Comparison of ENCODE assay signal across 8 cellular contexts in the genomic region with DNA sequence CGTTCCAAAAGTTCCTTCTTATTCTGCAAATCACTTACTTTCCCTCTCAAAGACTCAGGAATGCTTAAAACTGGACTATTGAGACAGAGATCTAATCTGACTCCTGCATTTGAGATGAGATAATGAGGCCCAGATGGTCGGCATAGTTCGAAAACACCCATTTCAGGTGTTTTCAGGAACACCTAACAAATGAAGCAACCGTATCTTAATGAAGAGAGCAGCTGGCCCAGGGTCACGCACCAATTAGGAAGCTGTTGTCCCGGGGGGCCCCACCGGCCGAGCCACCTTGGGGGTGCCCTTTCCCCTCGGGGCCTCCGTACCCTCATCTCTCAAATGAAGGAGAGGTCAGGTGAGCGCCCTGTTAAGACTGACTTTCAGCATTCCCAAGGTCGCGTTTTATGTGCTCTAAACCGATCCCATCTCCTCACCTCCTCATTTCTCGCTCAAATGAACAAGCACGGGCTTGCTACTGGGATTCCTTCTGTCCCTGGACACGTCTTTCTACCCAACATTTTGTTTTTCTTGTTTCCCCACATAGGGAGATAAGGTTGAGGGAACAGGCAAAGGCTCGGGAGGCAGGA. TPM values are rescaled to one million over a fixed set of nuclear protein-coding genes. Genes with fewer than 3 reads are reported as not detected.
DNase-seq lines count a peak whose midpoint lies in the region; ATAC-seq, FAIRE-seq and TF ChIP-seq lines count a peak whose summit lies in the region.

No MANE protein-coding gene starts in this region.

- H3K4me3 ChIP-seq in AG09309 (ENCODE audit: control insufficient read depth, low read depth, low read length) (peak overlapping the region; percentile 64), bronchial epithelial cell (ENCODE audit: low read depth, low read length) (peak overlapping the region; percentile 91), lower leg skin (ENCODE audit: low read depth, poor library complexity, severe bottlenecking) (peak overlapping the region; percentile 85), upper lobe of right lung (peak overlapping the region; percentile 96)

- TF ChIP-seq CTCF in AG09309 (IDR thresholded peaks at IDR 0.05; ENCODE audit: control insufficient read depth, insufficient read depth, low read depth, low read length, missing control alignments) (no peak), bronchial epithelial cell (IDR thresholded peaks at IDR 0.05; ENCODE audit: insufficient read depth, low read length, severe bottlenecking) (no peak), lower leg skin (IDR thresholded peaks at IDR 0.05) (no peak), upper lobe of right lung (IDR thresholded peaks at IDR 0.05) (no peak)

- no peaks in the 10 kb centered on the region for H3K9me3 ChIP-seq in upper lobe of right lung

- no peak for FAIRE-seq in bronchial epithelial cell (lab: Jason Lieb, UNC)

- no peak for ATAC-seq in upper lobe of right lung
- ATAC-seq in GM18519 (IDR thresholded peaks at IDR 0.05; ENCODE audit: low FRiP score, unreplicated experiment): no peak

- no peak for TF ChIP-seq POLR2A in lower leg skin (IDR thresholded peaks at IDR 0.05)

- no peaks in the 10 kb centered on the region for H3K27me3 ChIP-seq in bronchial epithelial cell (ENCODE audit: control insufficient read depth, insufficient read depth, low read length)
- no peaks in the 10 kb centered on the region for H3K27me3 ChIP-seq in upper lobe of right lung

- WGBS in lower leg skin, 2 donors: 10 to 11% methylated on average over 18 of the region's 18 CpGs

- DNase-seq in AG09309 (ENCODE audit: low read depth): no peak
- peak; percentile 44 for DNase-seq in HPDE6-E6E7 (ENCODE audit: extremely low spot score)
- peak; percentile 57 for DNase-seq in bronchial epithelial cell (ENCODE audit: low read depth)
- DNase-seq in lower leg skin (ENCODE audit: low spot score in 2 of 2): peak in 1 of 2 donors; percentile 68
- peak; percentile 57 for DNase-seq in upper lobe of right lung
- no peak for DNase-seq in NCI-H345 treated with DMSO at 0.1 percent for 48 hours (lab: John Stamatoyannopoulos, UW; ENCODE audit: unreplicated experiment)
- no peak for DNase-seq in activated effector memory CD4-positive, alpha-beta T cell treated with Interleukin-2 at 50 U/mL for 16 hours

- H3K36me3 ChIP-seq in bronchial epithelial cell (ENCODE audit: control insufficient read depth, insufficient read depth, low read length) (peaks cover 23% of the 10 kb centered on the region), upper lobe of right lung (peaks cover 15% of the 10 kb centered on the region)

- intact Hi-C loops in lower leg skin (cut with DNase I; ENCODE audit: low total_unique reads): no loop called here
- intact Hi-C loops in upper lobe of right lung (cut with DNase I): no loop called here

- peaks cover 16% of the 10 kb centered on the region for H3K4me1 ChIP-seq in upper lobe of right lung

- H3K27ac ChIP-seq in upper lobe of right lung: peak overlapping the region; percentile 79

RNA-seq across cellular contexts. Expression of gene LRPAP1, which starts 0.8 kb away (rescaled TPM):
- total RNA-seq in bronchial epithelial cell: 53.7 and 106 TPM in 2 replicates
- total RNA-seq in lower leg skin: 100 to 1,000 TPM; 112 to 153 (median 123) TPM
- 195 TPM for total RNA-seq in upper lobe of right lung

Comparison
In these comparisons a context has a peak if more than half of its experiments do, and no peak if none do; other contexts are left out.
1. DNase-seq: peak in HPDE6-E6E7 (single experiment), bronchial epithelial cell (single experiment) and upper lobe of right lung (single experiment); none in AG09309 (single experiment), NCI-H345 treated with DMSO at 0.1 percent for 48 hours (single experiment) and activated effector memory CD4-positive, alpha-beta T cell treated with Interleukin-2 at 50 U/mL for 16 hours (single experiment).
2. Peak in every context shown above with its lines, with median percentiles within 50 percentile points of each other: H3K4me3 ChIP-seq.